31 cellular contexts compared by ENCODE assay signal in genomic region chr4:146915132-146915531, GRCh38. TPM values are rescaled to one million over a fixed set of nuclear protein-coding genes. Genes with fewer than 3 reads are reported as not detected.
DNase-seq lines count a peak whose midpoint lies in the region; ATAC-seq, FAIRE-seq and TF ChIP-seq lines count a peak whose summit lies in the region.
"Had no signal": no experiment of that assay in that cellular context is flagged by ENCODE, and none has a peak within 500 bp of the region (broad histone marks: within the 10 kb centered on the region; RNA-seq: fewer than 3 reads in every experiment).

No MANE protein-coding gene starts in this region.

- WGBS in HepG2 (ENCODE audit: low lambda C conversion rate), result 0% methylated on average over 1 of the region's 1 CpG
- WGBS in right lobe of liver (ENCODE audit: insufficient coverage, low coverage, low lambda C conversion rate, missing lambda C conversion rate), result 22% methylated on average over 1 of the region's 1 CpG

- intact Hi-C loops in HepG2 (cut with micrococcal nuclease; ENCODE audit: unreplicated experiment), result no loop called here
- intact Hi-C loops in right lobe of liver (cut with DNase I), result loop anchor here in 1 of 2 donors (10.0 kb wide), 1 partner anchor 680 kb away; no protein-coding TSS in a partner anchor

- ATAC-seq in HepG2 (no peak), right lobe of liver (no peak)
- ATAC-seq: A549, GM12878 had no signal

- no TSS peak for BruUV-seq in HepG2 (replicated peaks; lab: Mats Ljungman, UMichigan)

- TF ChIP-seq EP300 in HepG2 (IDR thresholded peaks at IDR 0.05; ENCODE audit: low read depth in 2 of 2, low read length in 2 of 2), result no peak
- no peak for TF ChIP-seq EP300 in HepG2 (CRISPR knock-in tag; IDR thresholded peaks at IDR 0.05; ENCODE audit: borderline replicate concordance)

- H4K20me1 ChIP-seq in HepG2 (ENCODE audit: insufficient read depth, low read length), result no peaks in the 10 kb centered on the region
- H4K20me1 ChIP-seq: BLaER1 had no signal

- no peaks in the 10 kb centered on the region for H3K9me3 ChIP-seq in HepG2 (ENCODE audit: low read length)
- no peaks in the 10 kb centered on the region for H3K9me3 ChIP-seq in right lobe of liver
- no peaks in the 10 kb centered on the region for H3K9me3 ChIP-seq in SK-N-MC (ENCODE audit: low read depth, low read length)
- H3K9me3 ChIP-seq: A549, BE2C, BLaER1 had no signal

- H3K36me3 ChIP-seq in HepG2 (replicated peaks in 1 of 2; ENCODE audit: control insufficient read depth in 1 of 2, insufficient read depth in 2 of 2, low read length in 2 of 2) (no peaks in the 10 kb centered on the region), right lobe of liver (no peaks in the 10 kb centered on the region), SK-N-MC (ENCODE audit: insufficient read depth, low read length) (no peaks in the 10 kb centered on the region)
- H3K36me3 ChIP-seq: BE2C, BLaER1 had no signal

- no peaks in the 10 kb centered on the region for H3K27me3 Mint-ChIP-seq in nephron progenitor cell (ENCODE audit: low read depth, poor library complexity)

- H3K27me3 ChIP-seq in HepG2 (ENCODE audit: control insufficient read depth in 1 of 2, insufficient read depth in 2 of 2, low read length in 2 of 2), result no peaks in the 10 kb centered on the region; a peak in 2 of 5 replicates
- H3K27me3 ChIP-seq in right lobe of liver, result peaks cover 0 to 7% of the 10 kb centered on the region in 2 donors
- H3K27me3 ChIP-seq: BLaER1 had no signal

- H3K79me2 ChIP-seq in HepG2 (ENCODE audit: insufficient read depth, low read length), result no peaks in the 10 kb centered on the region

- no peak for DNase-seq in HepG2 (ENCODE audit: low spot score)
- no peak for DNase-seq in right lobe of liver
- no peak for DNase-seq in SK-N-MC (ENCODE audit: low read depth, low spot score)
- DNase-seq in nephron progenitor cell, result no peak
- no peak for DNase-seq in NCI-H1417 treated with DMSO at 0.1 percent for 48 hours (lab: John Stamatoyannopoulos, UW)
- no peak for DNase-seq in NCI-H2171 treated with DMSO at 0.1 percent for 48 hours (lab: John Stamatoyannopoulos, UW)
- DNase-seq: ACHN; BE2C; C1 segment of cervical spinal cord; CD4-positive, alpha-beta memory T cell; CD4-positive, CD25-positive, alpha-beta regulatory T cell; CD8-positive, alpha-beta memory T cell; COR-L47; DMS 273 treated with DMSO at 0.1 percent for 48 hours; DMS153; DMS53; DMS79; DND-41; EL; GDM1 had no signal

- no peak for FAIRE-seq in HepG2 (lab: Jason Lieb, UNC)
- FAIRE-seq: A549, GM12878, GM12892, GM18507 had no signal

- POLR2A ChIA-PET in HepG2 (lab: Yijun Ruan, JAX), result no interaction called here

- no peak for TF ChIP-seq RAD21 in HepG2 (CRISPR knock-in tag; IDR thresholded peaks at IDR 0.05)

- no peak overlapping the region for H3K4me3 Mint-ChIP-seq in nephron progenitor cell
- H3K4me3 Mint-ChIP-seq: CD14-positive monocyte; CD4-positive, alpha-beta memory T cell; CD4-positive, CD25-positive, alpha-beta regulatory T cell; CD8-positive, alpha-beta memory T cell had no signal

- H3K9ac ChIP-seq in HepG2 (ENCODE audit: insufficient read depth, low read depth, low read length) (no peak overlapping the region), SK-N-MC (ENCODE audit: insufficient read length) (no peak overlapping the region)
- H3K9ac ChIP-seq: BLaER1 had no signal

- no peaks in the 10 kb centered on the region for H3K4me1 Mint-ChIP-seq in nephron progenitor cell
- H3K4me1 Mint-ChIP-seq: CD14-positive monocyte; CD4-positive, alpha-beta memory T cell; CD4-positive, CD25-positive, alpha-beta regulatory T cell; CD8-positive, alpha-beta memory T cell had no signal

- no peak for TF ChIP-seq POLR2A in HepG2 (IDR thresholded peaks at IDR 0.05; ENCODE audit: insufficient read depth in 1 of 2, low read depth in 2 of 2, low read length in 2 of 2)
- no peak for TF ChIP-seq POLR2A in right lobe of liver (IDR thresholded peaks at IDR 0.05)

- H3K9me3 Mint-ChIP-seq in nephron progenitor cell, result no peaks in the 10 kb centered on the region
- H3K9me3 Mint-ChIP-seq: CD14-positive monocyte; CD4-positive, alpha-beta memory T cell; CD8-positive, alpha-beta memory T cell had no signal

- peak overlapping the region; percentile 40 for H3K27ac Mint-ChIP-seq in nephron progenitor cell
- H3K27ac Mint-ChIP-seq: CD14-positive monocyte; CD4-positive, alpha-beta memory T cell; CD4-positive, CD25-positive, alpha-beta regulatory T cell; CD8-positive, alpha-beta memory T cell had no signal

- no peak overlapping the region for H2AFZ ChIP-seq in HepG2 (ENCODE audit: low read length)

- in situ Hi-C loops in HepG2 (cut with HindIII; ENCODE audit: extremely low pct_ligation_motif_present, low pct_unique_long_range_greater_than_20kb), result loop anchor here (10.0 to 25.0 kb wide), 4 partner anchors 370 to 960 kb away; no protein-coding TSS in a partner anchor

- H3K4me3 ChIP-seq in HepG2 (replicated peaks in 1 of 3; ENCODE audit: insufficient read depth in 1 of 3, low read depth in 2 of 3, low read length in 3 of 3), result no peak overlapping the region
- H3K4me3 ChIP-seq in right lobe of liver, result no peak overlapping the region
- peak overlapping the region; percentile 38 for H3K4me3 ChIP-seq in SK-N-MC
- H3K4me3 ChIP-seq: A549, BLaER1, GM12878 had no signal

- no peak for TF ChIP-seq CTCF in HepG2 (CRISPR knock-in tag; IDR thresholded peaks at IDR 0.05)
- TF ChIP-seq CTCF in right lobe of liver (IDR thresholded peaks at IDR 0.05), result no peak
- TF ChIP-seq CTCF in nephron progenitor cell (IDR thresholded peaks at IDR 0.05), result no peak

- no peaks in the 10 kb centered on the region for H3K36me3 Mint-ChIP-seq in nephron progenitor cell (ENCODE audit: low read depth)
- H3K36me3 Mint-ChIP-seq: CD14-positive monocyte; CD4-positive, alpha-beta memory T cell; CD4-positive, CD25-positive, alpha-beta regulatory T cell; CD8-positive, alpha-beta memory T cell had no signal

- CTCF ChIA-PET in HepG2 (lab: Yijun Ruan, JAX; ENCODE audit: low intra/inter-chr PET ratio, low total read pairs), result no interaction called here

- H3K4me1 ChIP-seq in HepG2 (ENCODE audit: insufficient read depth, low read length) (no peaks in the 10 kb centered on the region), right lobe of liver (no peaks in the 10 kb centered on the region)
- H3K4me1 ChIP-seq: A549, BE2C, BLaER1 had no signal

- no peak overlapping the region for H3K27ac ChIP-seq in HepG2 (ENCODE audit: extremely low read length, insufficient read depth, low read length)
- no peak overlapping the region for H3K27ac ChIP-seq in right lobe of liver
- H3K27ac ChIP-seq in SK-N-MC, result peak overlapping the region; percentile 95
- H3K27ac ChIP-seq: 22Rv1, A549, BLaER1 had no signal

- no peak overlapping the region for H3K4me2 ChIP-seq in HepG2 (ENCODE audit: low read depth, low read length)
- H3K4me2 ChIP-seq: A549, BLaER1 had no signal

TF ChIP-seq in HepG2, 621 proteins besides CTCF, POLR2A, EP300 and RAD21 (continues in another document):
- TF ChIP-seq MYPOP (CRISPR knock-in tag; IDR thresholded peaks at IDR 0.05) (no peak), ZFP36 (IDR thresholded peaks at IDR 0.05; ENCODE audit: borderline replicate concordance, low read depth, low read length, partially characterized antibody) (no peak), CEBPB (IDR thresholded peaks at IDR 0.05; ENCODE audit: borderline replicate concordance, low read depth, low read length) (peak; percentile 13; the same call in 1 of the 2 replicates), ATF7 (IDR thresholded peaks at IDR 0.05) (peak; percentile 62), ATF7 (CRISPR knock-in tag; IDR thresholded peaks at IDR 0.05) (no peak), TGIF2 (CRISPR knock-in tag; IDR thresholded peaks at IDR 0.05) (no peak)
- TF ChIP-seq, protein P1, sequence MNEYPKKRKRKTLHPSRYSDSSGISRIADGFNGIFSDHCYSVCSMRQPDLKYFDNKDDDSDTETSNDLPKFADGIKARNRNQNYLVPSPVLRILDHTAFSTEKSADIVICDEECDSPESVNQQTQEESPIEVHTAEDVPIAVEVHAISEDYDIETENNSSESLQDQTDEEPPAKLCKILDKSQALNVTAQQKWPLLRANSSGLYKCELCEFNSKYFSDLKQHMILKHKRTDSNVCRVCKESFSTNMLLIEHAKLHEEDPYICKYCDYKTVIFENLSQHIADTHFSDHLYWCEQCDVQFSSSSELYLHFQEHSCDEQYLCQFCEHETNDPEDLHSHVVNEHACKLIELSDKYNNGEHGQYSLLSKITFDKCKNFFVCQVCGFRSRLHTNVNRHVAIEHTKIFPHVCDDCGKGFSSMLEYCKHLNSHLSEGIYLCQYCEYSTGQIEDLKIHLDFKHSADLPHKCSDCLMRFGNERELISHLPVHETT (CRISPR knock-in tag; conservative IDR thresholded peaks at IDR 0.05), result no peak

RNA-seq across cellular contexts. Expression of gene TTC29, which starts 30.5 kb away (rescaled TPM):
- total RNA-seq in HepG2 (2016; rRNA removed; fragmentation: Illumina TruSeq; extraction: Trizol) (not detected in 2 replicates), right lobe of liver (not detected)
- total RNA-seq in HepG2 (2016; cell fraction: cytosol; rRNA removed; fragmentation: Illumina TruSeq; extraction: Trizol; ENCODE audit: low read depth), result not detected in 2 replicates
- total RNA-seq in HepG2 (2016; cell fraction: insoluble cytoplasmic fraction; rRNA removed; fragmentation: Illumina TruSeq; extraction: Trizol), result not detected in 2 replicates
- total RNA-seq in HepG2 (2016; cell fraction: membrane; rRNA removed; fragmentation: Illumina TruSeq; extraction: Trizol), result not detected in 2 replicates
- total RNA-seq in HepG2 (2016; cell fraction: nucleus; rRNA removed; fragmentation: Illumina TruSeq; extraction: Trizol), result not detected in 2 replicates
- not detected in 2 replicates for polyA plus RNA-seq in HepG2 (2011; rRNA removed)
- polyA plus RNA-seq in HepG2 (2011; cell fraction: cytosol; rRNA removed), result not detected in 2 replicates
- not detected in 2 replicates for polyA plus RNA-seq in HepG2 (2011; cell fraction: nucleus; rRNA removed)
- not detected in 2 replicates for polyA plus RNA-seq in HepG2 (2012)
- not detected in 2 replicates for polyA plus RNA-seq in HepG2 (2016; cell fraction: cytosol; fragmentation: Illumina TruSeq; extraction: Trizol; ENCODE audit: low read depth)
- not detected in 2 replicates for polyA plus RNA-seq in HepG2 (2016; cell fraction: insoluble cytoplasmic fraction; fragmentation: Illumina TruSeq; extraction: Trizol; ENCODE audit: low read depth)
- not detected in 2 replicates for polyA plus RNA-seq in HepG2 (2016; cell fraction: membrane; fragmentation: Illumina TruSeq; extraction: Trizol; ENCODE audit: low read depth)
- not detected in 2 replicates for polyA plus RNA-seq in HepG2 (2016; cell fraction: nucleus; fragmentation: Illumina TruSeq; extraction: Trizol; ENCODE audit: insufficient read depth, low read depth)
- polyA minus RNA-seq in HepG2 (2011; rRNA and poly(A)+ RNA removed; ENCODE audit: low replicate concordance), result not detected in 2 replicates
- not detected in 2 replicates for polyA minus RNA-seq in HepG2 (2011; cell fraction: cytosol; rRNA and poly(A)+ RNA removed)
- not detected in 2 replicates for polyA minus RNA-seq in HepG2 (2011; cell fraction: nucleus; rRNA and poly(A)+ RNA removed)
- total RNA-seq: A172; CD4-positive, alpha-beta memory T cell; CD4-positive, CD25-positive, alpha-beta regulatory T cell; CD8-positive, alpha-beta memory T cell; Daoy; G401; GM12878 had no signal
- polyA plus RNA-seq: A549; AG04450; CD14-positive monocyte; CD4-positive, alpha-beta memory T cell; CD4-positive, CD25-positive, alpha-beta regulatory T cell; CD8-positive, alpha-beta memory T cell; GM12878 had no signal
